8 cellular contexts compared by ENCODE assay signal in the genomic region with DNA sequence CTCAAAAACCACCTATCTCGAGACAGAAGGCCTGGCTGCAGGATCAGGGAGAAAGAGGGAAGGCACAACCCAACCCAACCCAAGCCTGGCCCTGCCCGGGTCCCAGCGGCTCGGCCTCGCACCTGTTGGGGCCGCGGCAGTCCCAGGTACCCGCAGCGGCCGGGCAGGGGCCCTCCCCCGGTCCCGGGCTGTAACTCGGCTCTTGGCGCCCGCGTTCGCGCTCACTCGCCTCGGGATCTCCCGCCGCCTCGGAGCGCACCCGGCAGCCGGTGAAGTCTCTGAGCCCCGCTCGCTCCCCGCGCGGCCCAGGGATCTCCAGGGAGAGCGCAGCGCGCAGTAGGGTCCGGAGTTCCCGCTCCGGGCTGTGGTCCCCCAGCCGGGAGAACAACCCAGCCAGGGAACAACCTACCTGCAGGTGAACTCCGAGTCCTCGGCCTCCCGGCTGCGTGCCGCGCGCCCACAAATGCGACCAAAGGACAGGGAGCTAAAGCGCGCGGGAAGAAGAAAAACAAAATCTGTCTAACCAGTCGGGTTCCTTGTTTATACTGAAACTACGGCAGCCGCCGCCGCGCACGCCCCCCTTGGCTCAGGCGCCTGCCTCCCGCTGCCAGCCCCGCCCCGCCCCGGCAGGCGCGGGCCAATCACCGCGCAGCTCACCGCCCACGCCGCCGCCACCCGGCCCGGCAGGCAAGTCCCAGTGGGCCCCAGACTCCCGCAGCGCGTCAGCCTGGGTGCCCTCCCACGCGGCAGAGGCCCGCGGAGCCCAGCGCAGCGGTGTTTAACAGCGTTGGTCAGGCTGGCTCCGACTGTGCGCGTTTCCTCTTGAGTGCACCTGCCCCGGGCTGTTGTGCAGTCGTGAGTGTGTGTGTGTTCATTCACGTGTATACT. TPM values are rescaled to one million over a fixed set of nuclear protein-coding genes. Genes with fewer than 3 reads are reported as not detected.
DNase-seq lines count a peak whose midpoint lies in the region; ATAC-seq and TF ChIP-seq lines count a peak whose summit lies in the region.

A gene (minus strand): TSS at position 547 of the 888 bp plus-strand sequence. CDS start 12,399 bp downstream, outside the sequence.

- H3K27ac ChIP-seq in adipose tissue (ENCODE audit: low read depth, low read length) (no peak within 1 kb of the TSS), transverse colon (peak within 1 kb of the TSS; percentile 93 to 98 (median 97))

- no peaks in the 10 kb centered on the region for H3K9me3 ChIP-seq in transverse colon

- DNase-seq in NCI-H1417 treated with DMSO at 0.1 percent for 48 hours (lab: John Stamatoyannopoulos, UW) (peak; percentile 90), T-cell (peak; percentile 85 to 97 (median 94)), left cardiac atrium (peak; percentile 93), posterior cingulate gyrus (peak; percentile 83 to 99 (median 88)), transverse colon (peak; percentile 94)

- H3K4me3 ChIP-seq in GM12875 (ENCODE audit: low read depth, low read length) (peak within 1 kb of the TSS; percentile 79), transverse colon (peak within 1 kb of the TSS; percentile 75 to 93 (median 83))

- ATAC-seq in HG02763 (IDR thresholded peaks at IDR 0.05; ENCODE audit: unreplicated experiment), result peak; percentile 97
- ATAC-seq in T-cell (replicated peaks in 1 of 4), result peak; percentile 90 to 97 (median 93)
- ATAC-seq in left cardiac atrium, result peak; percentile 98 to 99

- CTCF ChIA-PET in T-cell (lab: Charles Lee), result interaction anchor here (0.6 to 5.0 kb wide), 21 partner anchors 9 to 1813 kb away, joined by 3 to 52 read pairs (median 6); no protein-coding TSS in a partner anchor

- TF ChIP-seq EP300 in transverse colon (IDR thresholded peaks at IDR 0.05; ENCODE audit: low read depth), result no peak

- 0% methylated on average over 76 to 87 of the region's 87 CpGs for WGBS in adipose tissue, 3 donors
- WGBS in transverse colon (ENCODE audit: low coverage in 1 of 2), 2 donors, result 0% methylated on average over 1 to 55 of the region's 87 CpGs

- peaks cover 40 to 58% (median 43%) of the 10 kb centered on the region in 3 donors for H3K4me1 Mint-ChIP-seq in T-cell

- TF ChIP-seq POLR2A in transverse colon (IDR thresholded peaks at IDR 0.05), result peak; percentile 91

- peak within 1 kb of the TSS; percentile 89 to 98 (median 97) for H3K4me3 Mint-ChIP-seq in T-cell

- in situ Hi-C loops in transverse colon (cut with MboI; ENCODE audit: low pct_ligation_motif_present in 1 of 4, low pct_unique_long_range_greater_than_20kb in 1 of 4, low sequenced_read_pairs in 3 of 4), result no loop called here

- H3K4me1 ChIP-seq in transverse colon, result peaks cover 14 to 57% (median 40%) of the 10 kb centered on the region in 4 donors

- no peaks in the 10 kb centered on the region for H3K27me3 Mint-ChIP-seq in T-cell

- intact Hi-C loops in left cardiac atrium (cut with DNase I), result no loop called here
- intact Hi-C loops in posterior cingulate gyrus (cut with DNase I), result loop anchor here (5.0 to 10.0 kb wide), 3 partner anchors 46 to 253 kb away; no protein-coding TSS in a partner anchor
- intact Hi-C loops in transverse colon (cut with DNase I; ENCODE audit: low total_unique reads), result no loop called here

- TF ChIP-seq CTCF in GM12875 (IDR thresholded peaks at IDR 0.05; ENCODE audit: borderline replicate concordance, insufficient read depth, low read depth, low read length), result no peak
- no peak for TF ChIP-seq CTCF in transverse colon (IDR thresholded peaks at IDR 0.05)

- H3K36me3 Mint-ChIP-seq in T-cell, result no peaks in the 10 kb centered on the region

- peak within 1 kb of the TSS; percentile 96 to 98 for H3K27ac Mint-ChIP-seq in T-cell

- no peaks in the 10 kb centered on the region for H3K9me3 Mint-ChIP-seq in T-cell

- H3K36me3 ChIP-seq in transverse colon, result no peaks in the 10 kb centered on the region

- H3K27me3 ChIP-seq in transverse colon, result no peaks in the 10 kb centered on the region

- POLR2A ChIA-PET in T-cell (lab: Charles Lee), result interaction anchor here (0.6 to 4.0 kb wide), 31 partner anchors 10 to 1291 kb away, joined by 3 to 67 read pairs (median 4); no protein-coding TSS in a partner anchor

RNA-seq across cellular contexts. Expression of the gene that starts here (rescaled TPM):
- total RNA-seq in T-cell (10 to 100 TPM in 2 of 5 donors, 1 to 10 TPM in 3; 7.3 to 54.0 (median 8.1) TPM), left cardiac atrium (1 to 10 TPM; 6.8 to 7.8 TPM), transverse colon (10 to 100 TPM; 14.1 to 31.0 (median 26.2) TPM)
- 10 to 100 TPM in 2 of 3 donors, 1 to 10 TPM in 1; 2.1 to 11.5 (median 10.8) TPM for polyA plus RNA-seq in adipose tissue
